ENCODE assay signal across 7 cellular contexts in genomic region chr5:148740966-148741742, GRCh38.
DNase-seq lines count a peak whose midpoint lies in the region; ATAC-seq and TF ChIP-seq lines count a peak whose summit lies in the region.

No MANE protein-coding gene starts in this region.

- H3K9me3 ChIP-seq in left lung (no peaks in the 10 kb centered on the region), uterus (no peaks in the 10 kb centered on the region)

- no peaks in the 10 kb centered on the region for H3K36me3 Mint-ChIP-seq in activated naive CD4-positive, alpha-beta T cell treated with anti-CD3 and anti-CD28 coated beads, Interleukin-2, amount 10 ng/mL, durations not matched to agents 7 days and 5 days

- H3K4me1 ChIP-seq in left lung (peaks cover 5 to 14% of the 10 kb centered on the region in 2 donors), uterus (no peaks in the 10 kb centered on the region)

- peak; percentile 47 for TF ChIP-seq CTCF in GM10248 (IDR thresholded peaks at IDR 0.05; ENCODE audit: control extremely low read depth, extremely low read depth, low read depth, missing control alignments)
- peak; percentile 57 to 74 for TF ChIP-seq CTCF in left lung (IDR thresholded peaks at IDR 0.05)
- TF ChIP-seq CTCF in uterus (IDR thresholded peaks at IDR 0.05), result peak; percentile 62 to 83 (median 72)

- no peaks in the 10 kb centered on the region for H3K36me3 ChIP-seq in left lung
- H3K36me3 ChIP-seq in uterus, result no peaks in the 10 kb centered on the region

- no peak overlapping the region for H3K4me3 Mint-ChIP-seq in activated naive CD4-positive, alpha-beta T cell treated with anti-CD3 and anti-CD28 coated beads, Interleukin-2, amount 10 ng/mL, durations not matched to agents 7 days and 5 days

- H3K4me1 Mint-ChIP-seq in activated naive CD4-positive, alpha-beta T cell treated with anti-CD3 and anti-CD28 coated beads, Interleukin-2, amount 10 ng/mL, durations not matched to agents 7 days and 5 days, result peaks cover 2% of the 10 kb centered on the region

- H3K27me3 Mint-ChIP-seq in activated naive CD4-positive, alpha-beta T cell treated with anti-CD3 and anti-CD28 coated beads, Interleukin-2, amount 10 ng/mL, durations not matched to agents 7 days and 5 days, result peaks cover 15% of the 10 kb centered on the region

- H3K9me3 Mint-ChIP-seq in activated naive CD4-positive, alpha-beta T cell treated with anti-CD3 and anti-CD28 coated beads, Interleukin-2, amount 10 ng/mL, durations not matched to agents 7 days and 5 days, result no peaks in the 10 kb centered on the region

- intact Hi-C loops in left lung (cut with DNase I), result loop anchor here in 1 of 2 donors (10.0 kb wide), 1 partner anchor 254 kb away; no protein-coding TSS in a partner anchor
- intact Hi-C loops in uterus (cut with DNase I; ENCODE audit: low total_unique reads), result no loop called here

- H3K4me3 ChIP-seq in left lung (no peak overlapping the region), uterus (no peak overlapping the region)

- POLR2A ChIA-PET in GM10248 (lab: Yijun Ruan, JAX), result no interaction called here

- H3K27ac ChIP-seq in left lung (no peak overlapping the region), uterus (peak overlapping the region; percentile 15 to 64)

- peak; percentile 51 for ATAC-seq in HG02798 (IDR thresholded peaks at IDR 0.05; ENCODE audit: poor library complexity, unreplicated experiment)
- peak; percentile 92 for ATAC-seq in left lung

- peak; percentile 38 for DNase-seq in GM10248 (ENCODE audit: extremely low spot score)
- peak; percentile 40 for DNase-seq in NCI-H748 treated with DMSO at 0.1 percent for 48 hours (lab: John Stamatoyannopoulos, UW)
- peak; percentile 22 for DNase-seq in cerebellum (ENCODE audit: low spot score)
- DNase-seq in left lung, result no peak
- no peak for DNase-seq in uterus
- no peak for DNase-seq in activated naive CD4-positive, alpha-beta T cell treated with anti-CD3 and anti-CD28 coated beads, Interleukin-2, amount 10 ng/mL, durations not matched to agents 7 days and 5 days

- H3K27me3 ChIP-seq in left lung (no peaks in the 10 kb centered on the region), uterus (no peaks in the 10 kb centered on the region)

- CTCF ChIA-PET in GM10248 (lab: Yijun Ruan, JAX), result interaction anchor here (0.7 to 15.2 kb wide), 37 partner anchors 10 to 374 kb away, joined by 3 to 386 read pairs (median 4); no protein-coding TSS in a partner anchor
- CTCF ChIA-PET in activated naive CD4-positive, alpha-beta T cell treated with anti-CD3 and anti-CD28 coated beads, Interleukin-2, amount 10 ng/mL, durations not matched to agents 7 days and 5 days (lab: Charles Lee), result interaction anchor here (0.6 to 12.0 kb wide), 29 partner anchors 10 to 528 kb away, joined by 3 to 92 read pairs (median 4); partner anchors contain the start of gene ADRB2

- H3K27ac Mint-ChIP-seq in activated naive CD4-positive, alpha-beta T cell treated with anti-CD3 and anti-CD28 coated beads, Interleukin-2, amount 10 ng/mL, durations not matched to agents 7 days and 5 days, result no peak overlapping the region

- no peak for TF ChIP-seq POLR2A in uterus (IDR thresholded peaks at IDR 0.05)

Comparison
In these comparisons a context has a peak if more than half of its experiments do, and no peak if none do; other contexts are left out.
1. DNase-seq: peak in GM10248 (single experiment), NCI-H748 treated with DMSO at 0.1 percent for 48 hours (single experiment) and cerebellum (single experiment); none in left lung (0 of 2), uterus (0 of 2) and activated naive CD4-positive, alpha-beta T cell treated with anti-CD3 and anti-CD28 coated beads, Interleukin-2, amount 10 ng/mL, durations not matched to agents 7 days and 5 days (single experiment).
2. H3K27ac ChIP-seq: peak in uterus (2 of 2); none in left lung (0 of 2).
3. Peak in every context shown above with its lines, with median percentiles within 50 percentile points of each other: CTCF ChIP-seq.